ENCODE assay signal across 1 cellular context in the genomic region with DNA sequence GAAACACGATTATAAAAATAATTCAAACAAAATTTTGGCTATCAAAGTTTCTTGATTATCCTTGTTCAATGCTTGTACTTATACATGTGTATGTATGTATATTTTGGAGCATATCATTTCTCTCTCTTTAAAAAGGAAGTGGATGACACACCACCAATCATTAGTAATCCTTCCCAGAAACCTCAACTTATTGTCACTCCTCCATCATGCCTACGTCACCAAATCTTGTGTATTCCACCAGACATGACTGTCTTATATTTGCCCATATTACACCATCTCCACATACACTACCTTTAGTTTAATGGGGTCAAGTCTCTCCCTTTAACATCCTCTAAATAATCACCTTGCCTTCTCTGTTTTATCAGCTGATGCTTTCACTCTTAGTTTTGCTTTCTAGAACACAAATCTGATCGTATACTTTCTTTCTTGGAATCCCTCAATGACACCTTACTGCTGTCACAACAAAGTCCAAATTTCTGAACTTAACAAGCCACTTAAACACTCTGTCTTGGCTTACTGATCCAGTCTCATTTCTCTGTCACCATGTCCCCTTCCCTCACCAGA.
TF ChIP-seq lines count a peak whose summit lies in the region.

No MANE protein-coding gene starts in this region.

TF ChIP-seq in endothelial cell of umbilical vein, 7 proteins besides CTCF, POLR2A, EP300 and RAD21:
- no peak for TF ChIP-seq MYC (IDR thresholded peaks at IDR 0.05; ENCODE audit: low read depth, low read length)
- peak; percentile 13 for TF ChIP-seq FOS (IDR thresholded peaks at IDR 0.05; ENCODE audit: borderline replicate concordance, insufficient read depth, low read length)
- no peak for TF ChIP-seq EZH2 (IDR thresholded peaks at IDR 0.05; ENCODE audit: borderline replicate concordance, low read depth, low read length, severe bottlenecking)
- TF ChIP-seq GATA2 (IDR thresholded peaks at IDR 0.05; ENCODE audit: insufficient read depth, insufficient read length, low read depth, low read length) = no peak
TF ChIP-seq in endothelial cell of umbilical vein: peak in this region for 1.
